In genomic region chr2:112679484-112679883, GRCh38 we compare ENCODE assay signal across 12 cellular contexts. TPM values are rescaled to one million over a fixed set of nuclear protein-coding genes. Genes with fewer than 3 reads are reported as not detected.
DNase-seq lines count a peak whose midpoint lies in the region; ATAC-seq, FAIRE-seq and TF ChIP-seq lines count a peak whose summit lies in the region.
"Had no signal": no experiment of that assay in that cellular context is flagged by ENCODE, and none has a peak within 500 bp of the region (broad histone marks: within the 10 kb centered on the region; RNA-seq: fewer than 3 reads in every experiment).

No MANE protein-coding gene starts in this region.

- 33% methylated on average over 2 of the region's 3 CpGs for WGBS in esophagus muscularis mucosa
- WGBS in pancreas, 2 donors, result 59 to 71% methylated on average over 3 of the region's 3 CpGs

- peak; percentile 9 for DNase-seq in DMS79 (lab: John Stamatoyannopoulos, UW)
- DNase-seq in NCI-H69 (lab: John Stamatoyannopoulos, UW), result peak; percentile 51
- DNase-seq in esophagus muscularis mucosa (ENCODE audit: extremely low spot score), result no peak
- DNase-seq in omental fat pad (ENCODE audit: low spot score), result no peak
- DNase-seq in NCI-H2107 treated with DMSO at 0.1 percent for 48 hours (lab: John Stamatoyannopoulos, UW; ENCODE audit: unreplicated experiment), result no peak
- DNase-seq in pancreas, result no peak
- DNase-seq: activated CD4-positive, alpha-beta T cell treated with anti-CD3 and anti-CD28 coated beads for 36 hours; NCI-H526 had no signal

- no peaks in the 10 kb centered on the region for H3K36me3 ChIP-seq in esophagus muscularis mucosa
- no peaks in the 10 kb centered on the region for H3K36me3 ChIP-seq in pancreas
- H3K36me3 ChIP-seq: BLaER1 treated with 17β-estradiol and CSF1 and Interleukin-3, amounts not matched to agents 10 nM and 100 nM had no signal

- TF ChIP-seq POLR2A in esophagus muscularis mucosa (IDR thresholded peaks at IDR 0.05; ENCODE audit: low read depth), result no peak

- TF ChIP-seq CTCF in esophagus muscularis mucosa (IDR thresholded peaks at IDR 0.05) (no peak), omental fat pad (IDR thresholded peaks at IDR 0.05) (no peak), pancreas (IDR thresholded peaks at IDR 0.05) (no peak)

- intact Hi-C loops in esophagus muscularis mucosa (cut with DNase I) (no loop called here), pancreas (cut with DNase I) (no loop called here)

- H3K4me3 ChIP-seq in esophagus muscularis mucosa (no peak overlapping the region), pancreas (no peak overlapping the region)
- H3K4me3 ChIP-seq: BLaER1 treated with 17β-estradiol and CSF1 and Interleukin-3, amounts not matched to agents 10 nM and 100 nM had no signal

- no peak for FAIRE-seq in pancreas (lab: Jason Lieb, UNC)

- no peaks in the 10 kb centered on the region for H3K9me3 ChIP-seq in esophagus muscularis mucosa
- H3K9me3 ChIP-seq in pancreas, result no peaks in the 10 kb centered on the region

- no peak for TF ChIP-seq EP300 in esophagus muscularis mucosa (IDR thresholded peaks at IDR 0.05)

- ATAC-seq in omental fat pad (ENCODE audit: low FRiP score) (peak; percentile 83), GM21526 (IDR thresholded peaks at IDR 0.05; ENCODE audit: low FRiP score, unreplicated experiment) (no peak), GM19452 (IDR thresholded peaks at IDR 0.05; ENCODE audit: unreplicated experiment) (no peak), pancreas (no peak)
- ATAC-seq: activated CD4-positive, alpha-beta T cell treated with anti-CD3 and anti-CD28 coated beads for 36 hours had no signal

- peak overlapping the region in 3 of 4 donors; percentile 20 to 49 (median 34) for H3K27ac ChIP-seq in esophagus muscularis mucosa (replicated peaks in 1 of 4)
- H3K27ac ChIP-seq in pancreas, result no peak overlapping the region

- peaks cover 0 to 22% (median 19%) of the 10 kb centered on the region in 4 donors for H3K4me1 ChIP-seq in esophagus muscularis mucosa
- H3K4me1 ChIP-seq in pancreas, result no peaks in the 10 kb centered on the region

- H3K27me3 ChIP-seq in esophagus muscularis mucosa (no peaks in the 10 kb centered on the region), pancreas (no peaks in the 10 kb centered on the region)
- H3K27me3 ChIP-seq: BLaER1 treated with 17β-estradiol and CSF1 and Interleukin-3, amounts not matched to agents 10 nM and 100 nM had no signal

RNA-seq across cellular contexts. Expression of gene SLC20A1, which starts 33.7 kb away (rescaled TPM):
- total RNA-seq in esophagus muscularis mucosa (10 to 100 TPM; 12.0 to 34.1 (median 14.9) TPM), omental fat pad (100 to 1,000 TPM in 2 of 4 donors, 10 to 100 TPM in 2; 33.1 to 299 (median 88.2) TPM), pancreas (10 to 100 TPM; 10.6 to 22.9 (median 17.2) TPM)
- polyA plus RNA-seq in pancreas, result 10 to 100 TPM; 14.1 to 25.9 TPM

RNA-seq across cellular contexts. Expression of gene NT5DC4, which starts 41.3 kb away (rescaled TPM):
- total RNA-seq in esophagus muscularis mucosa, result not detected
- total RNA-seq in omental fat pad, result under 1 TPM in 1 of 4 donors, not detected in 3; 0.56 TPM
- under 1 TPM in 1 of 6 donors, not detected in 5; 0.09 TPM for total RNA-seq in pancreas
- polyA plus RNA-seq in pancreas, result not detected
- total RNA-seq: activated CD4-positive, alpha-beta T cell treated with anti-CD3 and anti-CD28 coated beads for 36 hours; epithelial cell of proximal tubule had no signal

Comparison
In these comparisons a context has a peak if more than half of its experiments do, and no peak if none do; other contexts are left out.
1. DNase-seq: peak in DMS79 (single experiment) and NCI-H69 (single experiment); none in esophagus muscularis mucosa (single experiment), omental fat pad (single experiment), NCI-H2107 treated with DMSO at 0.1 percent for 48 hours (single experiment) and pancreas (0 of 6).
2. H3K27ac ChIP-seq: peak in esophagus muscularis mucosa (3 of 4); none in pancreas (0 of 4).